In genomic region chr1:179767996-179768395, GRCh38 we compare ENCODE assay signal across 27 cellular contexts. TPM values are rescaled to one million over a fixed set of nuclear protein-coding genes. Genes with fewer than 3 reads are reported as not detected.
"Had no signal": no experiment of that assay in that cellular context is flagged by ENCODE, and none has a peak within 500 bp of the region (broad histone marks: within the 10 kb centered on the region; RNA-seq: fewer than 3 reads in every experiment).

No MANE protein-coding gene starts in this region.

- H3K27ac ChIP-seq: left ventricle myocardium inferior, neural progenitor cell, neutrophil, parathyroid adenoma, right atrium auricular region, right lobe of liver, tibial nerve, uterus had no signal

- H2AFZ ChIP-seq: neural progenitor cell, parathyroid adenoma had no signal

- H3K9ac ChIP-seq: neural progenitor cell, parathyroid adenoma had no signal

- H3K4me2 ChIP-seq: neural progenitor cell, smooth muscle cell had no signal

- H3K9me3 ChIP-seq: neutrophil, right atrium auricular region, right lobe of liver had no signal

- H3K4me3 ChIP-seq: left ventricle myocardium inferior, lung, neural progenitor cell, right atrium auricular region, right lobe of liver, smooth muscle cell, tibial nerve, uterus had no signal

- H3K36me3 ChIP-seq: left ventricle myocardium inferior, neural progenitor cell, neutrophil, right atrium auricular region, right lobe of liver, tibial nerve, uterus had no signal

- H3K27me3 ChIP-seq: neural progenitor cell, neutrophil, right atrium auricular region, right lobe of liver, tibial nerve, uterus had no signal

- H3K4me1 ChIP-seq: left ventricle myocardium inferior, neural progenitor cell, parathyroid adenoma, right atrium auricular region, right lobe of liver, tibial nerve, uterus had no signal

- ATAC-seq: natural killer cell; right lobe of liver; stimulated activated memory B cell treated with anti-CD40 and anti-IgM and Interleukin-4, amounts not matched to agents 10 μg/mL and 1 μg/mL and 100 μg/mL, for 72 hours; stimulated activated naive CD8-positive, alpha-beta T cell treated with anti-CD3 and anti-CD28 coated beads, Interleukin-15, amount 100 ng/mL, for 72 hours had no signal

- H3K79me2 ChIP-seq: parathyroid adenoma had no signal

- DNase-seq: islet precursor cell; left ventricle myocardium inferior; mesendoderm; naive B cell; natural killer cell; nephron progenitor cell; occipital lobe; right lobe of liver; stimulated activated CD4-positive, alpha-beta T cell treated with anti-CD3 and anti-CD28 coated beads, Interleukin-1b, Interleukin-23, amount 100 ng/mL, for 48 hours; stimulated activated CD4-positive, alpha-beta T cell treated with anti-CD3 and anti-CD28 coated beads, Interleukin-2, amount 100 ng/mL, for 48 hours; stimulated activated CD4-positive, alpha-beta T cell treated with anti-CD3 and anti-CD28 coated beads, Interleukin-4, amount 100 ng/mL, for 4 hours; stimulated activated CD8-positive, alpha-beta memory T cell treated with anti-CD3 and anti-CD28 coated beads, Interleukin-4, amount 100 ng/mL, for 48 hours; stimulated activated naive CD4-positive, alpha-beta T cell treated with Interleukin-2 at 50 U/mL for 16 hours; stimulated activated naive CD8-positive, alpha-beta T cell treated with anti-CD3 and anti-CD28 coated beads, Interleukin-15, amount 100 ng/mL, for 72 hours; substantia nigra; uterus had no signal

RNA-seq across cellular contexts. Expression of gene FAM163A, which starts 24.9 kb away (rescaled TPM):
- total RNA-seq: lower leg skin, natural killer cell, osteocyte, renal cortical epithelial cell, right atrium auricular region, smooth muscle cell had no signal
- polyA plus RNA-seq: lung, smooth muscle cell had no signal
